ENCODE assay signal across 8 cellular contexts in the genomic region with DNA sequence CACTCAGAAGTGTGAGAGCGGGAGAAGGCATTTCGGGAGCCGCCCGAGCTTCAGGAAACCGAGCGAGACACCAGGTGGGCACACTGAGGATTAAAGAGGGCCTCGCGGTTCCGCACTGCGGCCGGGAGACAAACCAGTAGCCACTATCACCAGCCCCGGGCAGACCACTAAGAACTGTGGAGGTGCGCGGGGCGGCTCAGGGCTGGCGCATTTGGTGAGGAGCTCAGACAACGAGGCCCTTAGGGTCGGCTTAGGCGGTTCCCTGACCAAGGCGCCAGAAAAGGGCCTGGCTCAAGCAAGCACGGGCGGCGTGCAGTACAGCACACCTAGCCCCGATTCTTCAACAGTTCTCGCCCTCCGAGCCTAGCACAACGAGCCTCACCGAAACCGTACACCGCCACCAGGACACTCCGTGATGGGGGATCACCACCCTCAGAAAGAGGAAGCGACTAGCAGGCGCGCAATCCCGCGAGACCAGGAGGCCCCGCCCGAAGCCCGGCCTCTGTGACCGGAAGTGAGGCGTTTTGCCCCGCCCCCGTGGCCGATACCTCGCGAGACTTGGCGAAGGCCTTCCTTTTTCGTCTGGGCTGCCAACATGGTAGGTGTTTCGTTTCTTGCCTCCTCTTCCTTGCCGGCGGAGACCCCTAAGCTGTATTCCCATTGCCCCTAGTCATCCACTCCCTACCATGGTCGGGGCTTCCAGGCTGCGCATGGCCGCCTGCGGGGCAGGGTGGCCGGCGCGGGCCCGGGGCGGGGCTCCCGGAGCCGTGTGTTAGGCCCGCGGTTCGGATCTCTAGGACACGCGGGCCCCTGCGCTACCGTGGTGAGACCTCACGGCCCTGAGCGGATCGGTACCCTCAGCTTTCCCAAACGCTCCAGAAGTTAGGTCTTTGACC. TPM values are rescaled to one million over a fixed set of nuclear protein-coding genes. Genes with fewer than 3 reads are reported as not detected.
A peak's percentile ranks its signal among the peaks of the same experiment; 100 is the strongest.
DNase-seq lines count a peak whose midpoint lies in the region; ATAC-seq lines count a peak whose summit lies in the region.

A gene (plus strand): TSS at position 574 of the 896 bp plus-strand sequence. CDS start 22 bp downstream, at position 596.
A gene with protein sequence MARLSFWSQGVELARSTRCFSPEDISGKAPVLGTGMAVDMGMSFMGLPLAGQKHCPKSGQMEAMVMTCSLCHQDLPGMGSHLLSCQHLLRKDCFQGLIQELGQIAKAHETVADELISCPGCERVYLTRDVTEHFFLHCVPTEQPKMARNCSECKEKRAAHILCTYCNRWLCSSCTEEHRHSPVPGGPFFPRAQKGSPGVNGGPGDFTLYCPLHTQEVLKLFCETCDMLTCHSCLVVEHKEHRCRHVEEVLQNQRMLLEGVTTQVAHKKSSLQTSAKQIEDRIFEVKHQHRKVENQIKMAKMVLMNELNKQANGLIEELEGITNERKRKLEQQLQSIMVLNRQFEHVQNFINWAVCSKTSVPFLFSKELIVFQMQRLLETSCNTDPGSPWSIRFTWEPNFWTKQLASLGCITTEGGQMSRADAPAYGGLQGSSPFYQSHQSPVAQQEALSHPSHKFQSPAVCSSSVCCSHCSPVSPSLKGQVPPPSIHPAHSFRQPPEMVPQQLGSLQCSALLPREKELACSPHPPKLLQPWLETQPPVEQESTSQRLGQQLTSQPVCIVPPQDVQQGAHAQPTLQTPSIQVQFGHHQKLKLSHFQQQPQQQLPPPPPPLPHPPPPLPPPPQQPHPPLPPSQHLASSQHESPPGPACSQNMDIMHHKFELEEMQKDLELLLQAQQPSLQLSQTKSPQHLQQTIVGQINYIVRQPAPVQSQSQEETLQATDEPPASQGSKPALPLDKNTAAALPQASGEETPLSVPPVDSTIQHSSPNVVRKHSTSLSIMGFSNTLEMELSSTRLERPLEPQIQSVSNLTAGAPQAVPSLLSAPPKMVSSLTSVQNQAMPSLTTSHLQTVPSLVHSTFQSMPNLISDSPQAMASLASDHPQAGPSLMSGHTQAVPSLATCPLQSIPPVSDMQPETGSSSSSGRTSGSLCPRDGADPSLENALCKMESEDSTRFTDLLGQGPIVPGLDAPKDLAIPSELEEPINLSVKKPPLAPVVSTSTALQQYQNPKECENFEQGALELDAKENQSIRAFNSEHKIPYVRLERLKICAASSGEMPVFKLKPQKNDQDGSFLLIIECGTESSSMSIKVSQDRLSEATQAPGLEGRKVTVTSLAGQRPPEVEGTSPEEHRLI (N-terminal part only) (minus strand): TSS at position 447 of the 896 bp plus-strand sequence. CDS start 10,391 bp downstream, outside the sequence.

- peak within 1 kb of the TSS; percentile 43 for H2AFZ ChIP-seq in mesenchymal stem cell (ENCODE audit: low read depth, low read length)

- peaks cover 6% of the 10 kb centered on the region for H3K79me1 ChIP-seq in mesenchymal stem cell (replicated peaks; ENCODE audit: low read length, poor library complexity, severe bottlenecking)

- H3K4me2 ChIP-seq in mesenchymal stem cell (ENCODE audit: low read length, poor library complexity, severe bottlenecking): peak within 1 kb of the TSS; percentile 91

- H3K9me3 ChIP-seq in mesenchymal stem cell (ENCODE audit: control insufficient read depth, low read length): no peaks in the 10 kb centered on the region

- POLR2A ChIA-PET in activated CD8-positive, alpha-beta memory T cell treated with anti-CD3 and anti-CD28 coated beads for 36 hours (lab: Charles Lee): interaction anchor here (0.5 to 1.2 kb wide), 9 partner anchors 9 to 1773 kb away, joined by 3 to 10 read pairs (median 3); a partner anchor contains a TSS

- H3K27ac ChIP-seq in mesenchymal stem cell (ENCODE audit: low read length, poor library complexity, severe bottlenecking): peak within 1 kb of the TSS; percentile 91

- peaks cover 21 to 60% of the 10 kb centered on the region in 2 experiments for H3K36me3 ChIP-seq in mesenchymal stem cell (ENCODE audit: control insufficient read depth in 1 of 2, insufficient read depth in 2 of 2, low read depth in 1 of 2, low read length in 2 of 2)

- H2BK12ac ChIP-seq in mesenchymal stem cell (ENCODE audit: low read length in 2 of 2): peak within 1 kb of the TSS in 1 of 2 experiments; percentile 49

- H2BK120ac ChIP-seq in mesenchymal stem cell (ENCODE audit: low read depth, low read length): peak within 1 kb of the TSS; percentile 92

- H3K23ac ChIP-seq in mesenchymal stem cell (ENCODE audit: low read length in 2 of 2): peak within 1 kb of the TSS in 1 of 2 experiments; percentile 32

- H3K14ac ChIP-seq in mesenchymal stem cell (ENCODE audit: low read length in 2 of 2): peak within 1 kb of the TSS in 1 of 2 experiments; percentile 97

- peaks cover 6% of the 10 kb centered on the region for H3K4me1 ChIP-seq in mesenchymal stem cell (ENCODE audit: control insufficient read depth, insufficient read depth, low read depth, low read length)

- CTCF ChIA-PET in activated CD8-positive, alpha-beta memory T cell treated with anti-CD3 and anti-CD28 coated beads for 36 hours (lab: Charles Lee): no interaction called here

- DNase-seq in COR-L47 (lab: John Stamatoyannopoulos, UW): peak; percentile 96
- peak; percentile 94 for DNase-seq in HT1080 (ENCODE audit: low read depth)
- peak; percentile 89 to 93 for DNase-seq in NOMO-1 (lab: John Stamatoyannopoulos, UW; ENCODE audit: unreplicated experiment in 2 of 2)
- peak; percentile 99 for DNase-seq in effector CD8-positive, alpha-beta T cell (lab: John Stamatoyannopoulos, UW)
- DNase-seq in mesenchymal stem cell: peak; percentile 97
- DNase-seq in stimulated activated CD8-positive, alpha-beta memory T cell treated with anti-CD3 and anti-CD28 coated beads, Interleukin-12 subunit alpha, Interleukin-12 subunit beta, amount 100 ng/mL, for 24 hours (ENCODE audit: extremely low read depth): peak; percentile 98

- peak within 1 kb of the TSS; percentile 94 to 98 for H3K18ac ChIP-seq in mesenchymal stem cell (ENCODE audit: low read depth in 1 of 2, low read length in 2 of 2)

- peak within 1 kb of the TSS; percentile 100 for H3K9ac ChIP-seq in mesenchymal stem cell (ENCODE audit: low read length)

- peak within 1 kb of the TSS; percentile 62 for H2BK15ac ChIP-seq in mesenchymal stem cell (ENCODE audit: low read depth, poor library complexity, severe bottlenecking)

- peak; percentile 92 for ATAC-seq in GM21367 (IDR thresholded peaks at IDR 0.05; ENCODE audit: unreplicated experiment)

- H4K91ac ChIP-seq in mesenchymal stem cell (ENCODE audit: low read length): peak within 1 kb of the TSS; percentile 88

- peak within 1 kb of the TSS; percentile 93 to 97 for H3K4ac ChIP-seq in mesenchymal stem cell (ENCODE audit: low read depth in 1 of 2, low read length in 2 of 2)

- H2BK5ac ChIP-seq in mesenchymal stem cell (ENCODE audit: low read depth, low read length, poor library complexity, severe bottlenecking): peak within 1 kb of the TSS; percentile 88

- under 1% methylated on average over 73 of the region's 73 CpGs for WGBS in mesenchymal stem cell

- peak within 1 kb of the TSS; percentile 81 for H2AK5ac ChIP-seq in mesenchymal stem cell (ENCODE audit: low read length, severe bottlenecking)

- H3K27me3 ChIP-seq in mesenchymal stem cell (ENCODE audit: control insufficient read depth in 1 of 2, insufficient read depth in 1 of 2, low read length in 2 of 2): no peaks in the 10 kb centered on the region

- H4K8ac ChIP-seq in mesenchymal stem cell (ENCODE audit: low read length): peak within 1 kb of the TSS; percentile 98

- peak within 1 kb of the TSS; percentile 93 to 99 for H3K4me3 ChIP-seq in mesenchymal stem cell (ENCODE audit: insufficient read depth in 1 of 2, low read depth in 1 of 2, low read length in 2 of 2)

RNA-seq across cellular contexts. Expression of the first gene that starts in this region (rescaled TPM):
- total RNA-seq in HT1080 (2014; rRNA removed; shearing (Covaris generic)): 1,305 and 1,663 TPM in 2 replicates
- polyA plus RNA-seq in HT1080 (2015; cell fraction: cytosol; rRNA removed): 1,921 and 2,112 TPM in 2 replicates
- 540 and 577 TPM in 2 replicates for polyA plus RNA-seq in HT1080 (2015; cell fraction: nucleus; rRNA removed)
- total RNA-seq in activated CD8-positive, alpha-beta memory T cell treated with anti-CD3 and anti-CD28 coated beads for 36 hours: 1,000 to 10,000 TPM; 1,043 to 1,075 TPM
- 1,998 TPM for polyA plus RNA-seq in mesenchymal stem cell (2013, experiment 1 of 2)
- polyA plus RNA-seq in mesenchymal stem cell (2013, experiment 2 of 2): 1,912 TPM

RNA-seq across cellular contexts. Expression of the second gene that starts in this region (rescaled TPM):
- 5.2 and 6.7 TPM in 2 replicates for total RNA-seq in HT1080 (2014; rRNA removed; shearing (Covaris generic))
- 1.8 and 2.6 TPM in 2 replicates for polyA plus RNA-seq in HT1080 (2015; cell fraction: cytosol; rRNA removed)
- polyA plus RNA-seq in HT1080 (2015; cell fraction: nucleus; rRNA removed): 19.6 and 22.1 TPM in 2 replicates
- 10 to 100 TPM; 24.5 to 26.7 TPM for total RNA-seq in activated CD8-positive, alpha-beta memory T cell treated with anti-CD3 and anti-CD28 coated beads for 36 hours
- 1.8 TPM for polyA plus RNA-seq in mesenchymal stem cell (2013, experiment 1 of 2)
- polyA plus RNA-seq in mesenchymal stem cell (2013, experiment 2 of 2): 1.9 TPM

Comparison
In these comparisons a context has a peak if more than half of its experiments do, and no peak if none do; other contexts are left out.
1. Peak in every context shown above with its lines: DNase-seq, ATAC-seq, H3K4me3 ChIP-seq and H3K27ac ChIP-seq.